Comparison of ENCODE assay signal across 1 cellular context in the genomic region with DNA sequence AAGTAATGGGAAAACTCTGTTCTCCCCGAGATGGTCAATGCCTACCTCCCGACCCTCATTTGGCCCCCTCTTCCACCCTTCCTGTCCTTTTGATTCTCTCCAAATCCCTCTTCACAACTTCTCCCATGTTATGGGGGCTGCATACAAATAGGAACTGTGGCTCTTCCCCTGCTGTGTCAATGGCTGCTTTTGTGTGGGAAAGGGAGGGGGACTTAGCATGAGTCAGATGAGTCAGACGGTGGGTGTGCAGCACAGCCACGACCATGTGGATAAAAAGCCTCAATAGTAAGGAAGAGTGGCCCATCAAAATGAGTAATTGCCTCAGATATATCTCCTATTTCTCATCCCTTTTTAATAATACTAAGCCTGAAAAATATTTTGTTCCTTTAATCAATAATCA.
TF ChIP-seq lines count a peak whose summit lies in the region.

No MANE protein-coding gene starts in this region.

TF ChIP-seq in H1, 55 proteins besides CTCF, POLR2A, EP300 and RAD21:
- TF ChIP-seq ZNF274 (IDR thresholded peaks at IDR 0.05; ENCODE audit: borderline replicate concordance, extremely low read depth, low read length) (no peak), YY1 (IDR thresholded peaks at IDR 0.05; ENCODE audit: low read depth, low read length) (0 out of 2 replicates have a peak, but pooled peaks have one; percentile 21)
TF ChIP-seq in H1: peak in this region for 1.
